Comparison of ENCODE assay signal across 33 cellular contexts in the genomic region with DNA sequence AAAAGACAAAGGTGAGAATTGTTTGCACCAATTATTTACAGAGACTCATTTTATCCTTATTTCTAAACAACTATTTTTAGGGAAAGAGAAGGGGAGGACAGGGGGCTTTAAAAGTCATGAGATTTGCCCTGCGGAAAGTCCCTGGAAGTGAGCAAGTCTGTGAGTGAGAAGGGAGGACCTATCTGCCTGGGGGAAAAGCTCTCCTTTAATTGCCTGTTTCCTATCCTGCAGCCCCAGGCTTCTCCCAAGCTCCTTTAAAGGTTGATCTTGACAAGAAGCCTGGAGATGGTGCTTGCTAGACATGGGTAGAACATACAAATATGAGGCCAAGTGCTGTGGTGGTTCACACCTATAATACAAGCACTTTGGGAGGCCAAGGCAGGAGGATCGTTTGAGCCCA.
"Had no signal": no experiment of that assay in that cellular context is flagged by ENCODE, and none has a peak within 500 bp of the region (broad histone marks: within the 10 kb centered on the region; RNA-seq: fewer than 3 reads in every experiment).

No MANE protein-coding gene starts in this region.

- H3K27me3 ChIP-seq: brain microvascular endothelial cell, esophagus squamous epithelium, heart left ventricle had no signal

- H3K4me3 ChIP-seq: coronary artery, esophagus squamous epithelium, heart left ventricle had no signal

- H3K4me1 Mint-ChIP-seq: activated T-helper 17 cell treated with anti-CD3 and anti-CD28 coated beads, Interleukin-2, amount 50 U/mL, for 72 hours had no signal

- H3K27ac ChIP-seq: brain microvascular endothelial cell, coronary artery, epithelial cell of prostate, esophagus squamous epithelium, heart left ventricle, WERI-Rb-1 had no signal

- FAIRE-seq: astrocyte, bronchial epithelial cell, frontal cortex had no signal

- H3K36me3 Mint-ChIP-seq: activated naive CD8-positive, alpha-beta T cell had no signal

- H3K4me3 Mint-ChIP-seq: activated B cell treated with CpG ODN at 0.5 μM for 24 hours; activated CD8-positive, alpha-beta T cell treated with anti-CD3 and anti-CD28 coated beads for 36 hours; activated naive CD8-positive, alpha-beta T cell; activated T-cell treated with anti-CD3 and anti-CD28 coated beads, Interleukin-2, amount 50 U/mL, for 4 hours; activated T-helper 17 cell treated with anti-CD3 and anti-CD28 coated beads, Interleukin-2, amount 50 U/mL, for 72 hours; central memory CD8-positive, alpha-beta T cell; dendritic cell treated with granulocyte-macrophage colony-stimulating factor and Interleukin-4, amounts not matched to agents 40 ng/mL and 50 ng/mL, for 4 days; effector memory CD8-positive, alpha-beta T cell; T-helper 1 cell treated with Interleukin-12 subunit alpha and Interleukin-12 subunit beta and Interleukin-4 antibody, amounts not matched to agents 30 μg/mL and 1 μg/mL, for 36 hours; T-helper 2 cell treated with Interferon-gamma antibody and Interleukin-4, amounts not matched to agents 5 μg/mL and 100 μg/mL, for 36 hours had no signal

- H3K36me3 ChIP-seq: brain microvascular endothelial cell, esophagus squamous epithelium, heart left ventricle, WERI-Rb-1 had no signal

- H3K9me3 Mint-ChIP-seq: activated T-cell treated with anti-CD3 and anti-CD28 coated beads, Interleukin-2, amount 50 U/mL, for 4 hours; activated T-helper 17 cell treated with anti-CD3 and anti-CD28 coated beads, Interleukin-2, amount 50 U/mL, for 72 hours; central memory CD8-positive, alpha-beta T cell; effector memory CD8-positive, alpha-beta T cell; T-helper 2 cell treated with Interferon-gamma antibody and Interleukin-4, amounts not matched to agents 5 μg/mL and 100 μg/mL, for 36 hours had no signal

- H3K4me1 ChIP-seq: esophagus squamous epithelium, heart left ventricle had no signal

- H3K27me3 Mint-ChIP-seq: activated B cell treated with CpG ODN at 0.5 μM for 24 hours; activated CD8-positive, alpha-beta T cell treated with anti-CD3 and anti-CD28 coated beads for 36 hours; activated naive CD8-positive, alpha-beta T cell; activated T-helper 17 cell treated with anti-CD3 and anti-CD28 coated beads, Interleukin-2, amount 50 U/mL, for 72 hours; central memory CD8-positive, alpha-beta T cell; effector memory CD8-positive, alpha-beta T cell had no signal

- H3K27ac Mint-ChIP-seq: activated B cell treated with CpG ODN at 0.5 μM for 24 hours; activated CD8-positive, alpha-beta T cell treated with anti-CD3 and anti-CD28 coated beads for 36 hours; activated naive CD8-positive, alpha-beta T cell; activated T-helper 17 cell treated with anti-CD3 and anti-CD28 coated beads, Interleukin-2, amount 50 U/mL, for 72 hours; dendritic cell treated with granulocyte-macrophage colony-stimulating factor and Interleukin-4, amounts not matched to agents 40 ng/mL and 50 ng/mL, for 4 days; effector memory CD8-positive, alpha-beta T cell; T-helper 1 cell treated with Interleukin-12 subunit alpha and Interleukin-12 subunit beta and Interleukin-4 antibody, amounts not matched to agents 30 μg/mL and 1 μg/mL, for 36 hours; T-helper 2 cell treated with Interferon-gamma antibody and Interleukin-4, amounts not matched to agents 5 μg/mL and 100 μg/mL, for 36 hours had no signal

- DNase-seq: activated B cell treated with CpG ODN at 0.5 μM for 24 hours; activated CD4-positive, alpha-beta T cell treated with anti-CD3 and anti-CD28 coated beads for 48 hours; activated CD4-positive, alpha-beta T cell treated with anti-CD3 and anti-CD28 coated beads, Interleukin-2, amount 50 U/mL, for 1 hour; activated CD4-positive, alpha-beta T cell treated with anti-CD3 and anti-CD28 coated beads, Interleukin-2, amount 50 U/mL, for 48 hours; activated CD8-positive, alpha-beta memory T cell treated with anti-CD3 and anti-CD28 coated beads for 24 hours; activated CD8-positive, alpha-beta T cell treated with anti-CD3 and anti-CD28 coated beads for 36 hours; activated effector memory CD4-positive, alpha-beta T cell treated with Interleukin-2 at 50 U/mL for 16 hours; activated gamma-delta T cell treated with Interleukin-2 at 50 U/mL for 16 hours; activated naive CD4-positive, alpha-beta T cell treated with anti-CD3 and anti-CD28 coated beads, Interleukin-2, amount 50 U/mL, for 16 hours; activated naive CD4-positive, alpha-beta T cell treated with Interleukin-2 at 50 U/mL for 16 hours; activated T-cell treated with anti-CD3 and anti-CD28 coated beads, Interleukin-2, amount 50 U/mL, for 4 hours; amniotic stem cell; anterior cingulate cortex; brain microvascular endothelial cell; effector CD4-positive, alpha-beta T cell; effector memory CD8-positive, alpha-beta T cell; esophagus squamous epithelium; glutamatergic neuron; heart left ventricle; T1000; WERI-Rb-1 had no signal

- H3K9me3 ChIP-seq: esophagus squamous epithelium had no signal

- ATAC-seq: activated CD4-positive, CD25-positive, alpha-beta regulatory T cell treated with anti-CD3 and anti-CD28 coated beads, Interleukin-2, amount 50 U/mL, for 24 hours; activated CD8-positive, alpha-beta T cell treated with anti-CD3 and anti-CD28 coated beads for 36 hours; activated T-cell treated with anti-CD3 and anti-CD28 coated beads, Interleukin-2, amount 50 U/mL, for 4 hours; activated T-helper 17 cell treated with anti-CD3 and anti-CD28 coated beads, Interleukin-2, amount 50 U/mL, for 72 hours; effector memory CD8-positive, alpha-beta T cell; heart left ventricle had no signal
